Comparison of ENCODE assay signal across 8 cellular contexts in the genomic region with DNA sequence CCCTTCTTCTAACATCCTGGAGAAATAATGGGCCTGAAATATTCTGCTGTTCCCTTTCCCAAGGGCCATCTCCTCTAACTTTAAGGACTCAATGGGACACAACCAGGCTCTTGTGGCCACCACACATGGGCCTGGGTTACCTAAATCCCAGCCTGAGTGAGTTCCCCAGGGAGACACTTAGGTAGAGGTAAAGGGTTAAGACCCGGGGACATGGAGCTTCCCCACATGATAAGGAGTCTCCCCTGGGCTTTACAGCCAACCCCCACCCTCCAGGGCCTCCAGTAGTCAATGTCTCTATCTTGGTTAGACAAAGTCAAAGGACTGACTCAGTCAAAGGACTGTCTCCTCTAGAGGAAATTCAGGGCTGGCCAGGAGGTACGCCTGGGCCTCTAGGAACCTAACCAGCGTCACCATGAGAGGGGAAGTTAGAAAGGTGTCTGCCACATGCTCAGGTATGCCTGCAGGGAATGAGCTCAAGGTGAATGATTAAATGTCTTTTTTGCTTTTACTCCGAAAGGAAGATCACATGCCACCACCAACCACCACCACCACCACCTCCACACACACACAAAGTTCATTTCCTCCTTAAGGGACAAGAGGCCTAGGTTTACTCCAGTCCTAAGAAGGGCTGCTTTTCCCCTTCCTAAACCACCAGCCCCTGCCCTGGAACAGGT. TPM values are rescaled to one million over a fixed set of nuclear protein-coding genes. Genes with fewer than 3 reads are reported as not detected.
A peak's percentile ranks its signal among the peaks of the same experiment; 100 is the strongest.
DNase-seq lines count a peak whose midpoint lies in the region; ATAC-seq and TF ChIP-seq lines count a peak whose summit lies in the region.

No MANE protein-coding gene starts in this region.

- H3K9me2 ChIP-seq in SU-DHL-6 (replicated peaks; ENCODE audit: insufficient read depth, low read length) = no peaks in the 10 kb centered on the region

- H3K9me3 ChIP-seq in SU-DHL-6 (ENCODE audit: insufficient read depth, low read length) = no peaks in the 10 kb centered on the region
- H3K9me3 ChIP-seq in muscle layer of colon (ENCODE audit: low read length) = no peaks in the 10 kb centered on the region
- no peaks in the 10 kb centered on the region for H3K9me3 ChIP-seq in vagina

- peaks cover 20% of the 10 kb centered on the region for H3K79me2 ChIP-seq in SU-DHL-6 (ENCODE audit: insufficient read depth, low read length)

- no peak for TF ChIP-seq CTCF in SU-DHL-6 (IDR thresholded peaks at IDR 0.05; ENCODE audit: insufficient read depth, low read length, poor library complexity, severe bottlenecking)
- no peak for TF ChIP-seq CTCF in vagina (IDR thresholded peaks at IDR 0.05)

- peaks cover 19% of the 10 kb centered on the region for H4K20me1 ChIP-seq in SU-DHL-6 (ENCODE audit: low read depth, low read length)

- peaks cover 66% of the 10 kb centered on the region for H3F3A ChIP-seq in SU-DHL-6 (ENCODE audit: insufficient read depth)

- H3K36me3 ChIP-seq in SU-DHL-6 (ENCODE audit: low read length) (peaks cover 31% of the 10 kb centered on the region), muscle layer of colon (ENCODE audit: insufficient read depth, low read length) (peaks cover 41% of the 10 kb centered on the region), vagina (peaks cover 0 to 36% of the 10 kb centered on the region in 2 donors)

- H3K27ac ChIP-seq in SU-DHL-6 (ENCODE audit: low read depth, low read length) (peak overlapping the region; percentile 17), muscle layer of colon (ENCODE audit: low read depth, low read length) (peak overlapping the region; percentile 87), vagina (peak overlapping the region; percentile 85), substantia nigra (ENCODE audit: low read depth, low read length, poor library complexity, severe bottlenecking) (no peak overlapping the region)

- intact Hi-C loops in vagina (cut with DNase I) = no loop called here

- H3K27me3 ChIP-seq in SU-DHL-6 (ENCODE audit: low read length) (no peaks in the 10 kb centered on the region), muscle layer of colon (ENCODE audit: control insufficient read depth in 1 of 2, insufficient read depth in 2 of 2, low read length in 2 of 2) (no peaks in the 10 kb centered on the region), vagina (no peaks in the 10 kb centered on the region)

- no peak for TF ChIP-seq POLR2A in vagina (IDR thresholded peaks at IDR 0.05)

- no peak overlapping the region for H3K4me2 ChIP-seq in SU-DHL-6 (ENCODE audit: low read depth, low read length, poor library complexity, severe bottlenecking)

- H3K9ac ChIP-seq in SU-DHL-6 (ENCODE audit: low read length) (no peak overlapping the region), muscle layer of colon (ENCODE audit: low read length) (no peak overlapping the region)

- no peak overlapping the region for H2AFZ ChIP-seq in SU-DHL-6 (ENCODE audit: low read depth, low read length, severe bottlenecking)

- H3K4me3 ChIP-seq in SU-DHL-6 (ENCODE audit: insufficient read depth, low read length, poor library complexity, severe bottlenecking) (no peak overlapping the region), muscle layer of colon (ENCODE audit: low read depth in 1 of 2, low read length in 2 of 2) (no peak overlapping the region), vagina (no peak overlapping the region)

- no peak for ATAC-seq in HG03108 (IDR thresholded peaks at IDR 0.05; ENCODE audit: unreplicated experiment)

- DNase-seq in CD1c-positive myeloid dendritic cell (ENCODE audit: extremely low spot score) (peak; percentile 37), dermis blood vessel endothelial cell (peak; percentile 30), vagina (ENCODE audit: extremely low spot score in 2 of 2) (peak; percentile 74 to 93), NCI-H128 (lab: John Stamatoyannopoulos, UW; ENCODE audit: unreplicated experiment) (no peak), substantia nigra (lab: John Stamatoyannopoulos, UW) (no peak)

- peaks cover 44% of the 10 kb centered on the region for H3K4me1 ChIP-seq in muscle layer of colon (ENCODE audit: insufficient read depth, low read length)
- peaks cover 65% of the 10 kb centered on the region for H3K4me1 ChIP-seq in vagina

RNA-seq across cellular contexts. Expression of a gene that starts 6.9 kb away (rescaled TPM):
- total RNA-seq in dermis blood vessel endothelial cell = 72.2 and 94.7 TPM in 2 replicates
- total RNA-seq in vagina = 1,405 TPM

Comparison
In these comparisons a context has a peak if more than half of its experiments do, and no peak if none do; other contexts are left out.
1. DNase-seq: peak in CD1c-positive myeloid dendritic cell (single experiment), dermis blood vessel endothelial cell (single experiment) and vagina (2 of 2); none in NCI-H128 (single experiment) and substantia nigra (0 of 49).
2. RNA of a gene that starts 6.9 kb away (total RNA-seq): 1,405 TPM in vagina (single experiment); 72.2 to 94.7 TPM in dermis blood vessel endothelial cell; every median in the first group is over 10 times any median in the second.